ENCODE assay signal across 15 cellular contexts in genomic region chr9:108972186-108972585, GRCh38.
"Had no signal": no experiment of that assay in that cellular context is flagged by ENCODE, and none has a peak within 500 bp of the region (broad histone marks: within the 10 kb centered on the region; RNA-seq: fewer than 3 reads in every experiment).

No MANE protein-coding gene starts in this region.

- H3K9me3 ChIP-seq: gastroesophageal sphincter, psoas muscle, thyroid gland had no signal

- H3K27ac ChIP-seq: psoas muscle, thyroid gland had no signal

- H3K9me3 Mint-ChIP-seq: effector memory CD8-positive, alpha-beta T cell; natural killer cell treated with Interleukin-12 subunit alpha and Interleukin-12 subunit beta and Interleukin-15 and Interleukin-18, amount 100 ng/mL, for 72 hours had no signal

- H3K4me3 ChIP-seq: gastroesophageal sphincter, psoas muscle, thyroid gland had no signal

- H3K4me1 ChIP-seq: psoas muscle had no signal

- H3K4me3 Mint-ChIP-seq: activated CD4-positive, alpha-beta memory T cell treated with anti-CD3 and anti-CD28 coated beads for 36 hours; activated naive CD8-positive, alpha-beta T cell; effector memory CD8-positive, alpha-beta T cell; natural killer cell treated with Interleukin-12 subunit alpha and Interleukin-12 subunit beta and Interleukin-15 and Interleukin-18, amount 100 ng/mL, for 72 hours; stimulated activated naive CD8-positive, alpha-beta T cell treated with anti-CD3 and anti-CD28 coated beads, Interleukin-15, Interleukin-2, amounts not matched to agents 100 ng/mL and 50 ng/mL, for 24 hours had no signal

- H3K27me3 Mint-ChIP-seq: activated CD4-positive, alpha-beta memory T cell treated with anti-CD3 and anti-CD28 coated beads for 36 hours; activated naive CD8-positive, alpha-beta T cell; effector memory CD8-positive, alpha-beta T cell; natural killer cell treated with Interleukin-12 subunit alpha and Interleukin-12 subunit beta and Interleukin-15 and Interleukin-18, amount 100 ng/mL, for 72 hours; stimulated activated naive CD8-positive, alpha-beta T cell treated with anti-CD3 and anti-CD28 coated beads, Interleukin-15, Interleukin-2, amounts not matched to agents 100 ng/mL and 50 ng/mL, for 24 hours had no signal

- DNase-seq: activated CD4-positive, alpha-beta memory T cell treated with anti-CD3 and anti-CD28 coated beads for 36 hours; activated gamma-delta T cell; activated T-cell treated with anti-CD3 and anti-CD28 coated beads, Interleukin-2, amount 50 U/mL, for 48 hours; cortex of kidney; effector memory CD8-positive, alpha-beta T cell; hypothalamus; psoas muscle; stimulated activated CD4-positive, alpha-beta T cell treated with anti-CD3 and anti-CD28 coated beads, Interleukin-4, amount 100 ng/mL, for 1 hour; stimulated activated CD8-positive, alpha-beta memory T cell treated with anti-CD3 and anti-CD28 coated beads, Interleukin-4, amount 100 ng/mL, for 48 hours; SW 1271; thyroid gland had no signal

- H3K27ac Mint-ChIP-seq: activated CD4-positive, alpha-beta memory T cell treated with anti-CD3 and anti-CD28 coated beads for 36 hours; activated naive CD8-positive, alpha-beta T cell; effector memory CD8-positive, alpha-beta T cell; natural killer cell treated with Interleukin-12 subunit alpha and Interleukin-12 subunit beta and Interleukin-15 and Interleukin-18, amount 100 ng/mL, for 72 hours; stimulated activated naive CD8-positive, alpha-beta T cell treated with anti-CD3 and anti-CD28 coated beads, Interleukin-15, Interleukin-2, amounts not matched to agents 100 ng/mL and 50 ng/mL, for 24 hours had no signal

- H3K27me3 ChIP-seq: gastroesophageal sphincter, thyroid gland had no signal

- ATAC-seq: effector memory CD8-positive, alpha-beta T cell; gastroesophageal sphincter; natural killer cell treated with Interleukin-12 subunit alpha and Interleukin-12 subunit beta and Interleukin-15 and Interleukin-18, amount 100 ng/mL, for 72 hours had no signal
